ENCODE assay signal across 1 cellular context in genomic region chr19:37007587-37008220, GRCh38.
TF ChIP-seq lines count a peak whose summit lies in the region.

No MANE protein-coding gene starts in this region.

TF ChIP-seq in liver, 16 proteins besides CTCF, POLR2A, EP300 and RAD21 (continued from another document):
- no peak for TF ChIP-seq ZBTB33 (IDR thresholded peaks at IDR 0.05)
- TF ChIP-seq FOXA1 (IDR thresholded peaks at IDR 0.05): no peak
- TF ChIP-seq REST (IDR thresholded peaks at IDR 0.05): no peak
- no peak for TF ChIP-seq RXRA (IDR thresholded peaks at IDR 0.05)
- no peak for TF ChIP-seq JUND (IDR thresholded peaks at IDR 0.05)
